In the genomic region with DNA sequence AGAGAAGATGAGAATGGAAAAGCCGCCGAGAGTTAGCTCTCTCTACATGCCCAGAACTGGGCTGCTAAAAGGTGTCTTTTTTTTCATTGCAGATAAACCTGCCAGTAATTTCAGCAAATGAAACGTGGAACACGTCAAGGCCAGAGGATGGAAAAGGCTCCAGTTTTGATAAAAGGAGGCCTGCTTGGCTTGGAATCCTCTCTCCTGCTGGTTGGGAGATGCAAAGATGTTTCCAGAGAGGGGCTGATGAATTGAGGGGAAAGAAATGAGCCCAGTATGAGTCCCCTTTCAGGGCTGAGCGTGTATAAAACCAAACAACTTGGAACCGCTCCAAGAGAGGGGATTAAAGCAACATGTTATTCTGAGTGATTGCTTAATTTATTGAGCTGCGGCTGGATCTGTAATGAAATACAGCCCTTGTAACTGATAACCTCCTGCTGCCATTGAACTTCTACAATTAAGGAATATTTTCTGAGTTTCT, we compare ENCODE assay signal across 17 cellular contexts.
DNase-seq lines count a peak whose midpoint lies in the region; ATAC-seq, FAIRE-seq and TF ChIP-seq lines count a peak whose summit lies in the region.
"Had no signal": no experiment of that assay in that cellular context is flagged by ENCODE, and none has a peak within 500 bp of the region (broad histone marks: within the 10 kb centered on the region; RNA-seq: fewer than 3 reads in every experiment).

No MANE protein-coding gene starts in this region.

- H3K9ac ChIP-seq in K562 (ENCODE audit: insufficient read depth in 1 of 2, low read depth in 2 of 2, low read length in 2 of 2), result no peak overlapping the region

- 67% methylated on average over 7 of the region's 7 CpGs for WGBS in K562 (ENCODE audit: insufficient coverage, low coverage, missing lambda C conversion rate)
- 9 to 21% (median 16%) methylated on average over 7 of the region's 7 CpGs for WGBS in ovary, 3 donors

- TF ChIP-seq POLR2A in K562 (conservative IDR thresholded peaks at IDR 0.05) (no peak), ovary (IDR thresholded peaks at IDR 0.05) (no peak)

- H3K4me1 ChIP-seq in HAP-1 (peaks cover 6% of the 10 kb centered on the region), K562 (replicated peaks in 1 of 2; ENCODE audit: control insufficient read depth in 2 of 2, insufficient read depth in 2 of 2, low read length in 2 of 2) (no peaks in the 10 kb centered on the region; a peak in 1 of 5 replicates), ovary (ENCODE audit: insufficient read depth) (peaks cover 4% of the 10 kb centered on the region)
- H3K4me1 ChIP-seq in CD8-positive, alpha-beta memory T cell (ENCODE audit: insufficient read depth, low read length), result no peaks in the 10 kb centered on the region

- no peaks in the 10 kb centered on the region for H3K27me3 ChIP-seq in HAP-1 (ENCODE audit: low read depth)
- no peaks in the 10 kb centered on the region for H3K27me3 ChIP-seq in K562 (ENCODE audit: control insufficient read depth in 2 of 2, insufficient read depth in 2 of 2, low read length in 2 of 2)
- H3K27me3 ChIP-seq in ovary, result no peaks in the 10 kb centered on the region
- no peaks in the 10 kb centered on the region for H3K27me3 ChIP-seq in CD8-positive, alpha-beta memory T cell (ENCODE audit: insufficient read depth, low read length, poor library complexity, severe bottlenecking)

- H3K4me2 ChIP-seq in K562 (ENCODE audit: insufficient read depth, low read length), result no peak overlapping the region

- H3K4me1 Mint-ChIP-seq in CD8-positive, alpha-beta memory T cell, result no peaks in the 10 kb centered on the region
- H3K4me1 Mint-ChIP-seq: stimulated activated memory B cell treated with anti-CD40 and anti-IgM and Interleukin-4, amounts not matched to agents 10 μg/mL and 1 μg/mL and 100 μg/mL, for 72 hours had no signal

- H3K4me3 ChIP-seq in HAP-1 (no peak overlapping the region), K562 (no peak overlapping the region), ovary (no peak overlapping the region)
- H3K4me3 ChIP-seq in CD8-positive, alpha-beta memory T cell (ENCODE audit: low read length), result no peak overlapping the region

- H3K27me3 Mint-ChIP-seq in CD8-positive, alpha-beta memory T cell, result peaks cover 0 to 18% of the 10 kb centered on the region in 2 donors
- H3K27me3 Mint-ChIP-seq: IgD-negative memory B cell; stimulated activated memory B cell treated with anti-CD40 and anti-IgM and Interleukin-4, amounts not matched to agents 10 μg/mL and 1 μg/mL and 100 μg/mL, for 72 hours had no signal

- intact Hi-C loops in K562 (cut with micrococcal nuclease) (no loop called here), ovary (cut with DNase I) (no loop called here)

- no peak for TF ChIP-seq EP300 in K562 (IDR thresholded peaks at IDR 0.05; ENCODE audit: low read length)
- TF ChIP-seq EP300 in ovary (IDR thresholded peaks at IDR 0.05), result no peak

- H3K4me3 Mint-ChIP-seq in CD8-positive, alpha-beta memory T cell, result no peak overlapping the region
- H3K4me3 Mint-ChIP-seq: IgD-negative memory B cell; stimulated activated memory B cell treated with anti-CD40 and anti-IgM and Interleukin-4, amounts not matched to agents 10 μg/mL and 1 μg/mL and 100 μg/mL, for 72 hours had no signal

- H3K36me3 ChIP-seq in HAP-1 (replicated peaks) (peaks cover 6% of the 10 kb centered on the region), K562 (ENCODE audit: control insufficient read depth, insufficient read depth, low read length) (peaks cover 3% of the 10 kb centered on the region; the same call in 1 of the 3 replicates), ovary (no peaks in the 10 kb centered on the region)
- no peaks in the 10 kb centered on the region for H3K36me3 ChIP-seq in CD8-positive, alpha-beta memory T cell (ENCODE audit: insufficient read depth, low read length)

- ATAC-seq in K562 (no peak), HG03469 (IDR thresholded peaks at IDR 0.05; ENCODE audit: unreplicated experiment) (no peak)
- ATAC-seq: left colon; stimulated activated memory B cell treated with anti-CD40 and anti-IgM and Interleukin-4, amounts not matched to agents 10 μg/mL and 1 μg/mL and 100 μg/mL, for 72 hours had no signal

- no TSS peak for BruUV-seq in K562 (replicated peaks; lab: Mats Ljungman, UMichigan)

- peak; percentile 78 to 79 for DNase-seq in HAP-1 (ENCODE audit: low spot score in 2 of 2)
- peak; percentile 90 for DNase-seq in NCI-H2171 treated with DMSO at 0.1 percent for 48 hours (lab: John Stamatoyannopoulos, UW)
- DNase-seq in K562 (ENCODE audit: extremely low read depth in 1 of 4, low spot score in 3 of 4), result no peak
- peak in 3 of 5 donors; percentile 45 to 47 (median 46) for DNase-seq in ovary
- no peak for DNase-seq in urothelium cell line (ENCODE audit: low spot score)
- no peak for DNase-seq in CD8-positive, alpha-beta memory T cell
- no peak for DNase-seq in C1 segment of cervical spinal cord (lab: John Stamatoyannopoulos, UW)
- DNase-seq: activated CD4-positive, alpha-beta T cell treated with anti-CD3 and anti-CD28 coated beads, Interleukin-2, amount 50 U/mL, for 48 hours; activated naive CD4-positive, alpha-beta T cell; left colon; T-helper 1 cell had no signal

- TF ChIP-seq RAD21 in K562 (CRISPR knock-in tag; conservative IDR thresholded peaks at IDR 0.05 in 1 of 2, IDR thresholded peaks at IDR 0.05 in 1 of 2), result no peak

- no peaks in the 10 kb centered on the region for H3K9me3 ChIP-seq in HAP-1
- H3K9me3 ChIP-seq in K562 (replicated peaks; ENCODE audit: control insufficient read depth, insufficient read depth, low read depth, low read length), result no peaks in the 10 kb centered on the region
- no peaks in the 10 kb centered on the region for H3K9me3 ChIP-seq in ovary
- H3K9me3 ChIP-seq in CD8-positive, alpha-beta memory T cell (ENCODE audit: low read length), result no peaks in the 10 kb centered on the region

- peaks cover 3% of the 10 kb centered on the region; the same call in 1 of the 3 replicates for H3K79me2 ChIP-seq in K562 (ENCODE audit: control insufficient read depth, insufficient read depth, low read length)

- no peak for FAIRE-seq in K562 (lab: Jason Lieb, UNC)
- FAIRE-seq in urothelium cell line (lab: Jason Lieb, UNC), result no peak
- FAIRE-seq: colon, frontal cortex, H1 had no signal

- in situ Hi-C loops in HAP-1 (cut with MboI; ENCODE audit: low sequenced_read_pairs), result no loop called here
- in situ Hi-C loops in K562 (cut with MboI), result no loop called here

- H4K20me1 ChIP-seq in K562 (replicated peaks; ENCODE audit: control insufficient read depth, insufficient read depth, low read length), result no peaks in the 10 kb centered on the region

- TF ChIP-seq CTCF in K562 (IDR thresholded peaks at IDR 0.05 in 2 of 3, conservative IDR thresholded peaks at IDR 0.05 in 1 of 3; ENCODE audit: insufficient read depth in 2 of 3, low read depth in 1 of 3, low read length in 3 of 3) (no peak), ovary (IDR thresholded peaks at IDR 0.05) (no peak)

- CTCF ChIA-PET in K562 (lab: Yijun Ruan, JAX; ENCODE audit: low intra/inter-chr PET ratio), result no interaction called here
- CTCF ChIA-PET in CD8-positive, alpha-beta memory T cell (lab: Charles Lee), result no interaction called here

- H3K9me1 ChIP-seq in K562 (ENCODE audit: control insufficient read depth, insufficient read depth, low read length), result no peaks in the 10 kb centered on the region

- no peaks in the 10 kb centered on the region for H3K36me3 Mint-ChIP-seq in CD8-positive, alpha-beta memory T cell
- H3K36me3 Mint-ChIP-seq: stimulated activated memory B cell treated with anti-CD40 and anti-IgM and Interleukin-4, amounts not matched to agents 10 μg/mL and 1 μg/mL and 100 μg/mL, for 72 hours had no signal

- POLR2A ChIA-PET in K562 (lab: Yijun Ruan, JAX), result interaction anchor here (0.6 kb wide), 1 partner anchor 29 kb away, joined by 3 read pairs; no protein-coding TSS in a partner anchor
- POLR2A ChIA-PET in CD8-positive, alpha-beta memory T cell (lab: Charles Lee), result no interaction called here

- no peak overlapping the region for H2AFZ ChIP-seq in K562 (ENCODE audit: low read depth, low read length)

- H3K27ac Mint-ChIP-seq in CD8-positive, alpha-beta memory T cell, result no peak overlapping the region
- H3K27ac Mint-ChIP-seq: IgD-negative memory B cell; stimulated activated memory B cell treated with anti-CD40 and anti-IgM and Interleukin-4, amounts not matched to agents 10 μg/mL and 1 μg/mL and 100 μg/mL, for 72 hours had no signal

- H3K9me3 Mint-ChIP-seq in CD8-positive, alpha-beta memory T cell, result no peaks in the 10 kb centered on the region
- H3K9me3 Mint-ChIP-seq: stimulated activated memory B cell treated with anti-CD40 and anti-IgM and Interleukin-4, amounts not matched to agents 10 μg/mL and 1 μg/mL and 100 μg/mL, for 72 hours had no signal

- H3K27ac ChIP-seq in K562 (ENCODE audit: extremely low read depth, low read depth, low read length), result no peak overlapping the region
- H3K27ac ChIP-seq in ovary, result peak overlapping the region in 1 of 2 donors; percentile 46
- no peak overlapping the region for H3K27ac ChIP-seq in CD8-positive, alpha-beta memory T cell (ENCODE audit: low read depth, low read length)

TF ChIP-seq in K562, 482 proteins besides CTCF, POLR2A, EP300 and RAD21:
- no peak for TF ChIP-seq CBX1 (IDR thresholded peaks at IDR 0.05; ENCODE audit: low read depth)
- no peak for TF ChIP-seq ZBTB8A (IDR thresholded peaks at IDR 0.05; ENCODE audit: partially characterized antibody)
- peak; percentile 41 for TF ChIP-seq NFIC (IDR thresholded peaks at IDR 0.05)
- TF ChIP-seq ZFP36 (IDR thresholded peaks at IDR 0.05; ENCODE audit: low read depth, low read length, partially characterized antibody), result no peak
- TF ChIP-seq, protein P1, sequence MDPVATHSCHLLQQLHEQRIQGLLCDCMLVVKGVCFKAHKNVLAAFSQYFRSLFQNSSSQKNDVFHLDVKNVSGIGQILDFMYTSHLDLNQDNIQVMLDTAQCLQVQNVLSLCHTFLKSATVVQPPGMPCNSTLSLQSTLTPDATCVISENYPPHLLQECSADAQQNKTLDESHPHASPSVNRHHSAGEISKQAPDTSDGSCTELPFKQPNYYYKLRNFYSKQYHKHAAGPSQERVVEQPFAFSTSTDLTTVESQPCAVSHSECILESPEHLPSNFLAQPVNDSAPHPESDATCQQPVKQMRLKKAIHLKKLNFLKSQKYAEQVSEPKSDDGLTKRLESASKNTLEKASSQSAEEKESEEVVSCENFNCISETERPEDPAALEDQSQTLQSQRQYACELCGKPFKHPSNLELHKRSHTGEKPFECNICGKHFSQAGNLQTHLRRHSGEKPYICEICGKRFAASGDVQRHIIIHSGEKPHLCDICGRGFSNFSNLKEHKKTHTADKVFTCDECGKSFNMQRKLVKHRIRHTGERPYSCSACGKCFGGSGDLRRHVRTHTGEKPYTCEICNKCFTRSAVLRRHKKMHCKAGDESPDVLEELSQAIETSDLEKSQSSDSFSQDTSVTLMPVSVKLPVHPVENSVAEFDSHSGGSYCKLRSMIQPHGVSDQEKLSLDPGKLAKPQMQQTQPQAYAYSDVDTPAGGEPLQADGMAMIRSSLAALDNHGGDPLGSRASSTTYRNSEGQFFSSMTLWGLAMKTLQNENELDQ (CRISPR knock-in tag; IDR thresholded peaks at IDR 0.05; ENCODE audit: borderline replicate concordance), result no peak

Comparison
In these comparisons a context has a peak if more than half of its experiments do, and no peak if none do; other contexts are left out.
1. DNase-seq: peak in HAP-1 (2 of 2), NCI-H2171 treated with DMSO at 0.1 percent for 48 hours (single experiment) and ovary (3 of 5); none in K562 (0 of 4), urothelium cell line (single experiment), CD8-positive, alpha-beta memory T cell (0 of 5) and C1 segment of cervical spinal cord (0 of 14).